ENCODE assay signal across 1 cellular context in the genomic region with DNA sequence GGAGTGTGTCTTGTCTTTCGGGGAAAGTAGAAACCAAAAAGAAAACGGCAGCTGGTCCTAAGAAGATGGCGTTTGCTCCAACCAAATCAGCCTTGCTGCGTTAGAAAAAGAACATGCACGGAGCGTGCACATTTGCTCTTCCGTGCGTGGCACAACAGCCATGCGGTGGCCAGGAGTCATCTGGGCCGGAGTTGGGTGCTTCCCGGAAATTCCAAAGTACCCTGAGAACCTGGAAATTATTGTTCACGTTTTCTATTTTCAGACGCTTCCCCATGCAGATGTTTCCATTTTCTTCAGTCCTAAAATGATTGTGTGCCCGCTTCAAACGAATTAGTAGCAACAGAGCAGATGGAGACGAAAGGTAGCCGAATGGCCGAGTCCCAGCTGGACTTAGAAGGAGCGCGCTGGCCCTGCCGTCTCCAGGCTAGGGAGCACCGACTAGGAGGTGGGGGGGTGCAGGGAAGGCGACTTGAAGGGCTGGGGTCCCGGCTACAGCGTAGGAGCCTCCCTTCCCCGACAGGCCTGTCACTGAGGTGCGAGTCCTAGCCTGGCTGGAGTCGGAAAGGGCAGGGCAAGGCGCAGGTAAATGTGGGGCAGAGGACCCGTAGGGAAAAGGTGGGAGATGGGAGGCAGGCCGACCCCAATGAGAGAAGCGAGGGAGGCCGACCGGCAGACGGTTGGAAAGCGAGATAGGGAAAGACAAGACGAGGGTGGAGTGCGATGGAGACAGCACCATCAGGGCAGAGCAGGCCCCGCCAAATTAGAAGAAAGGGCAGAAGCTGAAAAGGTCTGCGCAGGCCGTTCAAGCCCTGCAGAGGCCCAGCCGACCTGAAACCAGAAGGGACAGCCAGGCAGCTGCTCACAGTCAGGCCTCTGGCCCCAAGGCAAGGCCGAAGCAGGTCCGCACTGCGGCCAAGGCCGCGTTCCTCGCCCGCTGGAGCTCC.
A peak's percentile ranks its signal among the peaks of the same experiment; 100 is the strongest.
TF ChIP-seq lines count a peak whose summit lies in the region.

No MANE protein-coding gene starts in this region.

TF ChIP-seq in H1, 55 proteins besides CTCF, POLR2A, EP300 and RAD21:
- TF ChIP-seq, protein P1, sequence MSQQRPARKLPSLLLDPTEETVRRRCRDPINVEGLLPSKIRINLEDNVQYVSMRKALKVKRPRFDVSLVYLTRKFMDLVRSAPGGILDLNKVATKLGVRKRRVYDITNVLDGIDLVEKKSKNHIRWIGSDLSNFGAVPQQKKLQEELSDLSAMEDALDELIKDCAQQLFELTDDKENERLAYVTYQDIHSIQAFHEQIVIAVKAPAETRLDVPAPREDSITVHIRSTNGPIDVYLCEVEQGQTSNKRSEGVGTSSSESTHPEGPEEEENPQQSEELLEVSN (IDR thresholded peaks at IDR 0.05), result no peak
- TF ChIP-seq CBX8 (IDR thresholded peaks at IDR 0.05; ENCODE audit: borderline replicate concordance, low read depth, low read length), result peak; percentile 100
- TF ChIP-seq GABPA (IDR thresholded peaks at IDR 0.05; ENCODE audit: borderline replicate concordance, insufficient read depth, low read length), result no peak
- no peak for TF ChIP-seq HDAC2 (IDR thresholded peaks at IDR 0.05; ENCODE audit: borderline replicate concordance in 1 of 2, low read depth in 2 of 2, low read length in 2 of 2)
- TF ChIP-seq SUZ12 (IDR thresholded peaks at IDR 0.05; ENCODE audit: low read length), result peak; percentile 95
- no peak for TF ChIP-seq BRCA1 (IDR thresholded peaks at IDR 0.05; ENCODE audit: low read depth, low read length)
- TF ChIP-seq EZH2 (IDR thresholded peaks at IDR 0.05; ENCODE audit: low read depth, low read length, severe bottlenecking), result peak; percentile 97
- TF ChIP-seq TAF7 (optimal IDR thresholded peaks at IDR 0.05; ENCODE audit: borderline replicate concordance, low read depth, low read length), result no peak
- TF ChIP-seq, protein P2, sequence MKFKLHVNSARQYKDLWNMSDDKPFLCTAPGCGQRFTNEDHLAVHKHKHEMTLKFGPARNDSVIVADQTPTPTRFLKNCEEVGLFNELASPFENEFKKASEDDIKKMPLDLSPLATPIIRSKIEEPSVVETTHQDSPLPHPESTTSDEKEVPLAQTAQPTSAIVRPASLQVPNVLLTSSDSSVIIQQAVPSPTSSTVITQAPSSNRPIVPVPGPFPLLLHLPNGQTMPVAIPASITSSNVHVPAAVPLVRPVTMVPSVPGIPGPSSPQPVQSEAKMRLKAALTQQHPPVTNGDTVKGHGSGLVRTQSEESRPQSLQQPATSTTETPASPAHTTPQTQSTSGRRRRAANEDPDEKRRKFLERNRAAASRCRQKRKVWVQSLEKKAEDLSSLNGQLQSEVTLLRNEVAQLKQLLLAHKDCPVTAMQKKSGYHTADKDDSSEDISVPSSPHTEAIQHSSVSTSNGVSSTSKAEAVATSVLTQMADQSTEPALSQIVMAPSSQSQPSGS (IDR thresholded peaks at IDR 0.05; ENCODE audit: low read length), result no peak
- TF ChIP-seq GTF2F1 (IDR thresholded peaks at IDR 0.05; ENCODE audit: borderline replicate concordance, low read depth, low read length), result no peak
- TF ChIP-seq SRF (IDR thresholded peaks at IDR 0.05; ENCODE audit: low read depth, low read length), result no peak
- no peak for TF ChIP-seq TEAD4 (IDR thresholded peaks at IDR 0.05; ENCODE audit: low read depth, low read length)
- TF ChIP-seq SIX5 (IDR thresholded peaks at IDR 0.05; ENCODE audit: low read depth, low read length), result no peak
- TF ChIP-seq SP4 (IDR thresholded peaks at IDR 0.05; ENCODE audit: low read length), result no peak
- TF ChIP-seq RNF2 (IDR thresholded peaks at IDR 0.05; ENCODE audit: borderline replicate concordance, low read depth, low read length, missing control alignments, poor library complexity, severe bottlenecking), result peak; percentile 100
- TF ChIP-seq CTBP2 (IDR thresholded peaks at IDR 0.05; ENCODE audit: borderline replicate concordance, insufficient read depth, insufficient read length, low read length), result peak; percentile 70
- no peak for TF ChIP-seq RXRA (IDR thresholded peaks at IDR 0.05; ENCODE audit: insufficient read depth, low read depth, low read length)
